8 cellular contexts compared by ENCODE assay signal in genomic region chr11:119100246-119100959, GRCh38. TPM values are rescaled to one million over a fixed set of nuclear protein-coding genes. Genes with fewer than 3 reads are reported as not detected.
DNase-seq lines count a peak whose midpoint lies in the region; ATAC-seq and TF ChIP-seq lines count a peak whose summit lies in the region.

No MANE protein-coding gene starts in this region.

- no peak overlapping the region for H2BK15ac ChIP-seq in neuronal stem cell (ENCODE audit: low read length)

- H3K14ac ChIP-seq in neuronal stem cell (ENCODE audit: low read length) = no peak overlapping the region

- H3K27me3 ChIP-seq in endocrine pancreas (ENCODE audit: control insufficient read depth, insufficient read depth, low read length) (no peaks in the 10 kb centered on the region), neuronal stem cell (ENCODE audit: control insufficient read depth in 3 of 3, insufficient read depth in 3 of 3, low read depth in 1 of 3, low read length in 3 of 3) (no peaks in the 10 kb centered on the region)

- H3K27ac Mint-ChIP-seq in CD14-positive monocyte = peak overlapping the region in 5 of 7 donors; percentile 51 to 99 (median 65)

- peaks cover 0 to 2% (median 0%) of the 10 kb centered on the region in 7 donors for H3K9me3 Mint-ChIP-seq in CD14-positive monocyte

- no peak overlapping the region for H4K8ac ChIP-seq in neuronal stem cell (ENCODE audit: low read depth, low read length)

- no peak overlapping the region for H2BK120ac ChIP-seq in neuronal stem cell (ENCODE audit: low read depth, low read length)

- H2BK12ac ChIP-seq in neuronal stem cell (ENCODE audit: low read length) = no peak overlapping the region

- no peak for DNase-seq in CD14-positive monocyte (ENCODE audit: low spot score)
- DNase-seq in GM20000 (ENCODE audit: low spot score) = no peak
- peak; percentile 77 for DNase-seq in RKO (ENCODE audit: low spot score)
- DNase-seq in neuronal stem cell (ENCODE audit: low spot score) = no peak
- DNase-seq in ecto neural progenitor cell (ENCODE audit: low spot score) = no peak

- H2BK5ac ChIP-seq in neuronal stem cell (ENCODE audit: low read length) = peak overlapping the region; percentile 69

- no peak overlapping the region for H3K23ac ChIP-seq in neuronal stem cell (ENCODE audit: low read depth, low read length, poor library complexity)

- H3K4me3 Mint-ChIP-seq in CD14-positive monocyte = peak overlapping the region; percentile 90 to 98

- H4K91ac ChIP-seq in neuronal stem cell (ENCODE audit: low read depth, low read length, poor library complexity) = no peak overlapping the region

- no peak overlapping the region for H3K27ac ChIP-seq in neuronal stem cell (replicated peaks; ENCODE audit: low read length)

- ATAC-seq in GM21515 (IDR thresholded peaks at IDR 0.05; ENCODE audit: unreplicated experiment) = no peak
- ATAC-seq in HG02970 (IDR thresholded peaks at IDR 0.05; ENCODE audit: low FRiP score, unreplicated experiment) = no peak

- peak overlapping the region; percentile 6 for H2AK5ac ChIP-seq in neuronal stem cell (ENCODE audit: low read depth, low read length)

- H3K9ac ChIP-seq in endocrine pancreas (ENCODE audit: control insufficient read depth, insufficient read depth, low read length) (peak overlapping the region; percentile 84), neuronal stem cell (ENCODE audit: low read depth, low read length, poor library complexity) (peak overlapping the region; percentile 71)

- peak overlapping the region; percentile 95 for H3K4me2 ChIP-seq in neuronal stem cell (ENCODE audit: insufficient read depth, low read length, poor library complexity, severe bottlenecking)

- TF ChIP-seq CTCF in CD14-positive monocyte (IDR thresholded peaks at IDR 0.05) (peak; percentile 27), GM20000 (IDR thresholded peaks at IDR 0.05; ENCODE audit: extremely low read depth, missing control alignments) (peak; percentile 15)

- H3K18ac ChIP-seq in neuronal stem cell (ENCODE audit: low read length) = no peak overlapping the region

- no peaks in the 10 kb centered on the region for H3K4me1 ChIP-seq in endocrine pancreas (ENCODE audit: control insufficient read depth, insufficient read depth, low read length)
- H3K4me1 ChIP-seq in neuronal stem cell (ENCODE audit: control insufficient read depth in 2 of 2, insufficient read depth in 1 of 2, low read depth in 1 of 2, low read length in 2 of 2) = peaks cover 9% of the 10 kb centered on the region in 2 donors

- H3K9me3 ChIP-seq in endocrine pancreas (ENCODE audit: control insufficient read depth, low read length) (no peaks in the 10 kb centered on the region), neuronal stem cell (replicated peaks in 1 of 2; ENCODE audit: control insufficient read depth in 2 of 2, insufficient read depth in 1 of 2, low read depth in 1 of 2, low read length in 2 of 2) (no peaks in the 10 kb centered on the region)

- intact Hi-C loops in CD14-positive monocyte (cut with micrococcal nuclease) = loop anchor here (2.0 to 5.0 kb wide), 3 partner anchors 16 to 83 kb away; partner anchors contain the start of genes VPS11 (in 2 of the 2), HMBS (in 1 of the 2), RPS25 (in 1 of the 2) and TRAPPC4 (in 1 of the 2)

- H3K4me3 ChIP-seq in endocrine pancreas (ENCODE audit: control insufficient read depth, insufficient read depth, low read length) = peak overlapping the region; percentile 40
- peak overlapping the region; percentile 73 to 86 for H3K4me3 ChIP-seq in neuronal stem cell (ENCODE audit: low read length in 2 of 2)

- H3K36me3 Mint-ChIP-seq in CD14-positive monocyte = peaks cover 25 to 32% of the 10 kb centered on the region in 2 donors

- no peak overlapping the region for H3K4ac ChIP-seq in neuronal stem cell (ENCODE audit: low read length)

- peaks cover 47% of the 10 kb centered on the region for H3K4me1 Mint-ChIP-seq in CD14-positive monocyte

- H3K36me3 ChIP-seq in endocrine pancreas (ENCODE audit: control insufficient read depth, insufficient read depth, low read length) (no peaks in the 10 kb centered on the region), neuronal stem cell (replicated peaks in 1 of 2; ENCODE audit: control insufficient read depth in 2 of 2, insufficient read depth in 2 of 2, low read length in 2 of 2) (peaks cover 20 to 28% of the 10 kb centered on the region in 2 donors)

- H3K79me1 ChIP-seq in neuronal stem cell (ENCODE audit: low read depth, low read length) = peaks cover 6% of the 10 kb centered on the region

- WGBS in neuronal stem cell (ENCODE audit: extremely low coverage in 2 of 2, insufficient read length in 2 of 2, insufficient replicate concordance in 1 of 2), 2 donors = no CpG with 5 or more reads among the region's 11 CpGs

- no peaks in the 10 kb centered on the region for H3K27me3 Mint-ChIP-seq in CD14-positive monocyte (ENCODE audit: low read depth in 3 of 3)

- no peak overlapping the region for H2AFZ ChIP-seq in neuronal stem cell (ENCODE audit: low read length)

RNA-seq across cellular contexts. Expression of gene DPAGT1, which starts 1.2 kb away (rescaled TPM):
- polyA plus RNA-seq in CD14-positive monocyte = 10 to 100 TPM; 37.0 to 39.7 TPM
- 31.0 TPM for polyA plus RNA-seq in neuronal stem cell (2013, experiment 1 of 2)
- polyA plus RNA-seq in neuronal stem cell (2013, experiment 2 of 2) = 31.0 TPM

RNA-seq across cellular contexts. Expression of gene C2CD2L, which starts 6.7 kb away (rescaled TPM):
- polyA plus RNA-seq in CD14-positive monocyte = 1 to 10 TPM; 3.8 to 6.4 TPM
- polyA plus RNA-seq in neuronal stem cell (2013, experiment 1 of 2) = 5.7 TPM
- 4.9 TPM for polyA plus RNA-seq in neuronal stem cell (2013, experiment 2 of 2)

RNA-seq across cellular contexts. Expression of gene HMBS, which starts 15.7 kb away (rescaled TPM):
- polyA plus RNA-seq in CD14-positive monocyte = 10 to 100 TPM; 25.2 to 26.4 TPM
- 36.5 TPM for polyA plus RNA-seq in neuronal stem cell (2013, experiment 1 of 2)
- 37.2 TPM for polyA plus RNA-seq in neuronal stem cell (2013, experiment 2 of 2)

RNA-seq across cellular contexts. Expression of gene HINFP, which starts 21.0 kb away (rescaled TPM):
- 1 to 10 TPM; 8.0 to 8.6 TPM for polyA plus RNA-seq in CD14-positive monocyte
- 22.9 TPM for polyA plus RNA-seq in neuronal stem cell (2013, experiment 1 of 2)
- 22.7 TPM for polyA plus RNA-seq in neuronal stem cell (2013, experiment 2 of 2)

RNA-seq across cellular contexts. Expression of gene VPS11, which starts 32.8 kb away (rescaled TPM):
- polyA plus RNA-seq in CD14-positive monocyte = 10 to 100 TPM; 43.3 to 56.6 TPM
- polyA plus RNA-seq in neuronal stem cell (2013, experiment 1 of 2) = 12.6 TPM
- 11.2 TPM for polyA plus RNA-seq in neuronal stem cell (2013, experiment 2 of 2)
